ENCODE assay signal across 7 cellular contexts in genomic region chr9:72203205-72203803, GRCh38. TPM values are rescaled to one million over a fixed set of nuclear protein-coding genes. Genes with fewer than 3 reads are reported as not detected.
A peak's percentile ranks its signal among the peaks of the same experiment; 100 is the strongest.
DNase-seq lines count a peak whose midpoint lies in the region; ATAC-seq and TF ChIP-seq lines count a peak whose summit lies in the region.

No MANE protein-coding gene starts in this region.

- H3K9me3 ChIP-seq in RWPE2 (ENCODE audit: severe bottlenecking) = no peaks in the 10 kb centered on the region

- H3K4me3 ChIP-seq in RWPE2 (ENCODE audit: severe bottlenecking) = no peak overlapping the region

- peak; percentile 63 for ATAC-seq in GM19455 (IDR thresholded peaks at IDR 0.05; ENCODE audit: unreplicated experiment)
- ATAC-seq in HG03442 (IDR thresholded peaks at IDR 0.05; ENCODE audit: unreplicated experiment) = peak; percentile 64
- ATAC-seq in RWPE2 (ENCODE audit: low read depth) = peak; percentile 96
- peak; percentile 90 for ATAC-seq in foreskin keratinocyte
- ATAC-seq in GM18858 (IDR thresholded peaks at IDR 0.05; ENCODE audit: unreplicated experiment) = no peak

- no peak overlapping the region for H3K27ac ChIP-seq in RWPE2 (ENCODE audit: poor library complexity, severe bottlenecking)
- H3K27ac ChIP-seq in foreskin keratinocyte = no peak overlapping the region

- H3K4me1 ChIP-seq in RWPE2 (ENCODE audit: insufficient read depth, poor library complexity, severe bottlenecking) (no peaks in the 10 kb centered on the region), foreskin keratinocyte (no peaks in the 10 kb centered on the region)

- H3K36me3 ChIP-seq in RWPE2 (ENCODE audit: low read depth) = no peaks in the 10 kb centered on the region

- peak; percentile 58 for DNase-seq in ELR (ENCODE audit: low read depth)
- no peak for DNase-seq in RWPE2 (ENCODE audit: low spot score)
- peak in 1 of 2 donors; percentile 34 for DNase-seq in foreskin keratinocyte
- no peak for DNase-seq in C1 segment of cervical spinal cord (lab: John Stamatoyannopoulos, UW)

- peak; percentile 86 for TF ChIP-seq CTCF in RWPE2 (IDR thresholded peaks at IDR 0.05; ENCODE audit: poor library complexity, severe bottlenecking)
- peak; percentile 77 for TF ChIP-seq CTCF in foreskin keratinocyte (conservative IDR thresholded peaks at IDR 0.05)

- H3K27me3 ChIP-seq in RWPE2 (ENCODE audit: insufficient read depth, poor library complexity, severe bottlenecking) (no peaks in the 10 kb centered on the region), foreskin keratinocyte (peaks cover 34% of the 10 kb centered on the region)

RNA-seq across cellular contexts. Expression of gene GDA, which starts 54.1 kb away (rescaled TPM):
- 0.46 and 1.2 TPM in 2 replicates for total RNA-seq in foreskin keratinocyte
- 0.49 and 0.68 TPM in 2 replicates for polyA plus RNA-seq in foreskin keratinocyte
